16 cellular contexts compared by ENCODE assay signal in the genomic region with DNA sequence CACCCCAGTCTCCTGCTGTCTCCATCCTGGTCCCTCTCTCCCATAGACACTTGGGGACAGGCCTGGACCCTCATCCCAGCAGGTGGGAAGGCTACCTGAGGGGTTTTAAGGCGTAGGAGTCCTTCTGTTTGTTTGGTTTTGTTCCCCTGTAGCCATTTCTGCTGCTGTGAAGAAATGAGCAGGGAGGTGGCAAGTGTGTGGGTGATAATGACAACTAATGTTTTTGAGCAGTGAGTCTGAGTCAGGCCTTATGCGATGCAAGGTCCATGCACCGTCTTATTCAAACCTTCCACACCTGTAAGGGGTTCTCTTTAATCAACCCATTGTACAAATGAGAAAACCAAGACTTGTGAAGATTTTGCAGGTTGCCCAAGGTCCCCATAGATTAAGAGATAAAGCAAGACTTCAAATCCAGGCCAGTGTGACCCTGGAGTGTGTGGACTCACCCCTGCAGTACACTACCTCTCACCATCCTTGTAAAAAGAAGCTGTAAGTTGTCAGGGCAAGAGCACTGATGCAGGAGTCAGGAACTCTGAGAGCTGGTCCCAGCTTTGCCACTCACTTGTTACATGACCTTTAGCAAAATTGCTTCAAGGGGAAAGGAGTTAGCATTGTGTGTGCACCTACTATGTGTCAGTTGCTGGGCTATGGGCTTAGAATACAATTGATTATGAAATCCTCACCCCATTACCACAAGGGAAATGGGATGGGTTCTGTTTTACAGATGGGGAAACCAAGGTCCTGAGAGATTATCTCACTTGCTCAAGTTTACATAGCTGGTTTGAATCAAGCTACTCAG. TPM values are rescaled to one million over a fixed set of nuclear protein-coding genes. Genes with fewer than 3 reads are reported as not detected.
DNase-seq lines count a peak whose midpoint lies in the region; ATAC-seq and TF ChIP-seq lines count a peak whose summit lies in the region.
"Had no signal": no experiment of that assay in that cellular context is flagged by ENCODE, and none has a peak within 500 bp of the region (broad histone marks: within the 10 kb centered on the region; RNA-seq: fewer than 3 reads in every experiment).

No MANE protein-coding gene starts in this region.

- no peaks in the 10 kb centered on the region for H3K27me3 Mint-ChIP-seq in activated T-cell treated with anti-CD3 and anti-CD28 coated beads, Interleukin-2, amount 50 U/mL, for 72 hours (ENCODE audit: low read depth)
- no peaks in the 10 kb centered on the region for H3K27me3 Mint-ChIP-seq in stimulated activated naive CD8-positive, alpha-beta T cell treated with anti-CD3 and anti-CD28 coated beads, Interleukin-15, amount 100 ng/mL, for 72 hours
- H3K27me3 Mint-ChIP-seq in endothelial cell (ENCODE audit: unreplicated experiment), result peaks cover 12% of the 10 kb centered on the region
- H3K27me3 Mint-ChIP-seq: CD4-positive, alpha-beta memory T cell had no signal

- no peaks in the 10 kb centered on the region for H3K9me3 ChIP-seq in spleen
- H3K9me3 ChIP-seq: HAP-1 had no signal

- no peak overlapping the region for H3K4me3 Mint-ChIP-seq in activated T-cell treated with anti-CD3 and anti-CD28 coated beads, Interleukin-2, amount 50 U/mL, for 72 hours
- no peak overlapping the region for H3K4me3 Mint-ChIP-seq in stimulated activated naive CD8-positive, alpha-beta T cell treated with anti-CD3 and anti-CD28 coated beads, Interleukin-15, amount 100 ng/mL, for 72 hours
- H3K4me3 Mint-ChIP-seq in endothelial cell (ENCODE audit: unreplicated experiment), result peak overlapping the region; percentile 31
- H3K4me3 Mint-ChIP-seq: HFFc6 had no signal

- peaks cover 0 to 30% (median 4%) of the 10 kb centered on the region in 6 donors for H3K36me3 ChIP-seq in spleen
- H3K36me3 ChIP-seq: HAP-1 had no signal

- TF ChIP-seq POLR2A in spleen (IDR thresholded peaks at IDR 0.05), result no peak

- WGBS in spleen, 5 donors, result 90 to 96% (median 92%) methylated on average over 3 of the region's 3 CpGs

- no peaks in the 10 kb centered on the region for H3K9me3 Mint-ChIP-seq in activated T-cell treated with anti-CD3 and anti-CD28 coated beads, Interleukin-2, amount 50 U/mL, for 72 hours
- no peaks in the 10 kb centered on the region for H3K9me3 Mint-ChIP-seq in stimulated activated naive CD8-positive, alpha-beta T cell treated with anti-CD3 and anti-CD28 coated beads, Interleukin-15, amount 100 ng/mL, for 72 hours
- H3K9me3 Mint-ChIP-seq in endothelial cell (ENCODE audit: unreplicated experiment), result no peaks in the 10 kb centered on the region
- H3K9me3 Mint-ChIP-seq: CD4-positive, alpha-beta memory T cell; HFFc6 had no signal

- TF ChIP-seq CTCF in endothelial cell (IDR thresholded peaks at IDR 0.05; ENCODE audit: unreplicated experiment), result no peak
- no peak for TF ChIP-seq CTCF in spleen (IDR thresholded peaks at IDR 0.05 in 8 of 11, conservative IDR thresholded peaks at IDR 0.05 in 3 of 11)

- no peak overlapping the region for H3K4me3 ChIP-seq in spleen
- H3K4me3 ChIP-seq: HAP-1 had no signal

- no peak overlapping the region for H3K27ac Mint-ChIP-seq in activated T-cell treated with anti-CD3 and anti-CD28 coated beads, Interleukin-2, amount 50 U/mL, for 72 hours
- peak overlapping the region in 1 of 2 donors; percentile 58 for H3K27ac Mint-ChIP-seq in stimulated activated naive CD8-positive, alpha-beta T cell treated with anti-CD3 and anti-CD28 coated beads, Interleukin-15, amount 100 ng/mL, for 72 hours
- peak overlapping the region; percentile 67 for H3K27ac Mint-ChIP-seq in endothelial cell (ENCODE audit: unreplicated experiment)
- H3K27ac Mint-ChIP-seq: HFFc6 had no signal

- no peak for DNase-seq in activated T-cell treated with anti-CD3 and anti-CD28 coated beads, Interleukin-2, amount 50 U/mL, for 72 hours
- DNase-seq in activated T-cell treated with anti-CD3 and anti-CD28 coated beads for 4 hours, result no peak
- no peak for DNase-seq in stimulated activated naive CD8-positive, alpha-beta T cell treated with anti-CD3 and anti-CD28 coated beads, Interleukin-15, amount 100 ng/mL, for 72 hours
- no peak for DNase-seq in stimulated activated naive CD8-positive, alpha-beta T cell treated with anti-CD3 and anti-CD28 coated beads, Interleukin-15, Interleukin-2, amounts not matched to agents 100 U/mL and 50 U/mL, for 24 hours
- no peak for DNase-seq in endothelial cell (ENCODE audit: low spot score)
- no peak for DNase-seq in spleen
- DNase-seq: ACHN; CD4-positive, alpha-beta memory T cell; DMS153; DMS79 treated with DMSO at 0.1 percent for 48 hours; EL; HFFc6 had no signal

- H3K27me3 ChIP-seq in spleen (replicated peaks in 1 of 7), result no peaks in the 10 kb centered on the region

- no peak overlapping the region for H3K27ac ChIP-seq in spleen
- H3K27ac ChIP-seq: C4-2B had no signal

- no peaks in the 10 kb centered on the region for H3K36me3 Mint-ChIP-seq in activated T-cell treated with anti-CD3 and anti-CD28 coated beads, Interleukin-2, amount 50 U/mL, for 72 hours (ENCODE audit: insufficient read depth in 2 of 2)
- peaks cover 51% of the 10 kb centered on the region for H3K36me3 Mint-ChIP-seq in endothelial cell (ENCODE audit: low read depth, unreplicated experiment)

- intact Hi-C loops in spleen (cut with DNase I; ENCODE audit: low total_unique reads), result loop anchor here (10.0 kb wide), 1 partner anchor 66 kb away; no protein-coding TSS in a partner anchor

- H3K4me1 Mint-ChIP-seq in activated T-cell treated with anti-CD3 and anti-CD28 coated beads, Interleukin-2, amount 50 U/mL, for 72 hours (ENCODE audit: low read depth), result peaks cover 13% of the 10 kb centered on the region
- peaks cover 17% of the 10 kb centered on the region for H3K4me1 Mint-ChIP-seq in stimulated activated naive CD8-positive, alpha-beta T cell treated with anti-CD3 and anti-CD28 coated beads, Interleukin-15, amount 100 ng/mL, for 72 hours
- peaks cover 86% of the 10 kb centered on the region for H3K4me1 Mint-ChIP-seq in endothelial cell (ENCODE audit: unreplicated experiment)

- peak; percentile 39 to 55 for ATAC-seq in activated T-cell treated with anti-CD3 and anti-CD28 coated beads, Interleukin-2, amount 50 U/mL, for 72 hours (replicated peaks in 1 of 2)
- peak; percentile 26 for ATAC-seq in stimulated activated naive CD8-positive, alpha-beta T cell treated with anti-CD3 and anti-CD28 coated beads, Interleukin-15, amount 100 ng/mL, for 72 hours
- no peak for ATAC-seq in stimulated activated naive CD8-positive, alpha-beta T cell treated with anti-CD3 and anti-CD28 coated beads, Interleukin-15, Interleukin-2, amounts not matched to agents 100 U/mL and 50 U/mL, for 24 hours
- no peak for ATAC-seq in GM18868 (IDR thresholded peaks at IDR 0.05; ENCODE audit: unreplicated experiment)

- peaks cover 20 to 98% (median 72%) of the 10 kb centered on the region in 6 donors for H3K4me1 ChIP-seq in spleen
- H3K4me1 ChIP-seq: HAP-1 had no signal

RNA-seq across cellular contexts. Expression of a gene that starts 7.6 kb away (rescaled TPM):
- total RNA-seq in activated T-cell treated with anti-CD3 and anti-CD28 coated beads, Interleukin-2, amount 50 U/mL, for 72 hours, result under 1 TPM; 0.31 to 0.58 TPM
- 64.0 TPM for total RNA-seq in endothelial cell (ENCODE audit: unreplicated experiment)
- total RNA-seq in spleen, result 10 to 100 TPM; 21.3 to 72.0 (median 39.5) TPM
- 1 to 10 TPM; 2.1 to 5.2 (median 3.4) TPM for polyA plus RNA-seq in spleen
- total RNA-seq: A172; CD4-positive, alpha-beta memory T cell had no signal

RNA-seq across cellular contexts. Expression of a gene that starts 18.5 kb away (rescaled TPM):
- 10 to 100 TPM; 38.6 to 40.4 TPM for total RNA-seq in activated T-cell treated with anti-CD3 and anti-CD28 coated beads, Interleukin-2, amount 50 U/mL, for 72 hours
- total RNA-seq in endothelial cell (ENCODE audit: unreplicated experiment) (51.6 TPM), spleen (10 to 100 TPM; 42.5 to 60.2 (median 45.8) TPM)
- polyA plus RNA-seq in spleen, result 10 to 100 TPM; 13.6 to 24.3 (median 21.8) TPM

RNA-seq across cellular contexts. Expression of a gene that starts 26.7 kb away (rescaled TPM):
- 10 to 100 TPM; 48.6 to 52.2 TPM for total RNA-seq in activated T-cell treated with anti-CD3 and anti-CD28 coated beads, Interleukin-2, amount 50 U/mL, for 72 hours
- 115 TPM for total RNA-seq in endothelial cell (ENCODE audit: unreplicated experiment)
- total RNA-seq in spleen, result 100 to 1,000 TPM; 101 to 194 (median 149) TPM
- 10 to 100 TPM; 36.1 to 83.3 (median 69.7) TPM for polyA plus RNA-seq in spleen

Comparison
In these comparisons a context has a peak if more than half of its experiments do, and no peak if none do; other contexts are left out.
1. ATAC-seq: peak in activated T-cell treated with anti-CD3 and anti-CD28 coated beads, Interleukin-2, amount 50 U/mL, for 72 hours (2 of 2) and stimulated activated naive CD8-positive, alpha-beta T cell treated with anti-CD3 and anti-CD28 coated beads, Interleukin-15, amount 100 ng/mL, for 72 hours (single experiment); none in stimulated activated naive CD8-positive, alpha-beta T cell treated with anti-CD3 and anti-CD28 coated beads, Interleukin-15, Interleukin-2, amounts not matched to agents 100 U/mL and 50 U/mL, for 24 hours (single experiment) and GM18868 (single experiment).
2. RNA of a gene that starts 7.6 kb away (total RNA-seq): 64.0 TPM in endothelial cell (single experiment) and 21.3 to 72.0 TPM in spleen; 0.31 to 0.58 TPM in activated T-cell treated with anti-CD3 and anti-CD28 coated beads, Interleukin-2, amount 50 U/mL, for 72 hours; every median in the first group is over 10 times any median in the second.